ENCODE assay signal across 8 cellular contexts in genomic region chr9:34638138-34638445, GRCh38. TPM values are rescaled to one million over a fixed set of nuclear protein-coding genes. Genes with fewer than 3 reads are reported as not detected.
A peak's percentile ranks its signal among the peaks of the same experiment; 100 is the strongest.
DNase-seq lines count a peak whose midpoint lies in the region; ATAC-seq and TF ChIP-seq lines count a peak whose summit lies in the region.

No MANE protein-coding gene starts in this region.

- H3K79me2 ChIP-seq in DND-41 (ENCODE audit: insufficient read depth, low read length) = peaks cover 25% of the 10 kb centered on the region
- H3K79me2 ChIP-seq in trophoblast cell (ENCODE audit: control insufficient read depth, insufficient read depth, low read length, poor library complexity) = peaks cover 4% of the 10 kb centered on the region

- H2BK12ac ChIP-seq in trophoblast cell (ENCODE audit: low read length) = no peak overlapping the region

- H3K79me1 ChIP-seq in trophoblast cell (ENCODE audit: low read length) = peaks cover 9% of the 10 kb centered on the region

- H2BK120ac ChIP-seq in trophoblast cell (ENCODE audit: insufficient read depth, low read length, poor library complexity) = peak overlapping the region; percentile 23

- H4K8ac ChIP-seq in trophoblast cell (ENCODE audit: low read depth, low read length) = peak overlapping the region; percentile 88

- 22% methylated on average over 7 of the region's 7 CpGs for WGBS in esophagus muscularis mucosa
- no CpG with 5 or more reads among the region's 7 CpGs for WGBS in trophoblast cell (ENCODE audit: extremely low coverage, insufficient coverage, insufficient read length)

- peaks cover 16% of the 10 kb centered on the region for H4K20me1 ChIP-seq in DND-41 (ENCODE audit: insufficient read depth, low read length)

- peak overlapping the region; percentile 87 for H2AFZ ChIP-seq in DND-41 (ENCODE audit: low read depth, low read length)
- H2AFZ ChIP-seq in trophoblast cell (ENCODE audit: insufficient read depth, low read length, poor library complexity) = peak overlapping the region; percentile 77

- H3K18ac ChIP-seq in trophoblast cell (ENCODE audit: low read length) = peak overlapping the region; percentile 30

- H3K4ac ChIP-seq in trophoblast cell (ENCODE audit: low read depth, low read length) = no peak overlapping the region

- H3K27ac ChIP-seq in DND-41 (ENCODE audit: low read length) = peak overlapping the region; percentile 76
- H3K27ac ChIP-seq in RWPE2 (ENCODE audit: poor library complexity, severe bottlenecking) = peak overlapping the region; percentile 51
- peak overlapping the region; percentile 81 to 89 (median 84) for H3K27ac ChIP-seq in esophagus muscularis mucosa (replicated peaks in 1 of 4)
- H3K27ac ChIP-seq in trophoblast cell (ENCODE audit: low read depth, low read length) = peak overlapping the region; percentile 15

- H3K9me3 ChIP-seq in DND-41 (ENCODE audit: insufficient read depth, low read length, severe bottlenecking) (no peaks in the 10 kb centered on the region), RWPE2 (ENCODE audit: severe bottlenecking) (no peaks in the 10 kb centered on the region), esophagus muscularis mucosa (peaks cover 0 to 3% (median 0%) of the 10 kb centered on the region in 4 donors), trophoblast cell (ENCODE audit: insufficient read depth, low read depth, low read length) (no peaks in the 10 kb centered on the region)

- H3K4me1 ChIP-seq in DND-41 (ENCODE audit: insufficient read depth, low read length) (peaks cover 33% of the 10 kb centered on the region), RWPE2 (ENCODE audit: insufficient read depth, poor library complexity, severe bottlenecking) (no peaks in the 10 kb centered on the region), esophagus muscularis mucosa (peaks cover 23 to 36% (median 34%) of the 10 kb centered on the region in 4 donors), trophoblast cell (ENCODE audit: control insufficient read depth in 1 of 2, insufficient read depth in 2 of 2, low read length in 2 of 2) (peaks cover 10 to 15% of the 10 kb centered on the region in 2 experiments)

- H3K27me3 ChIP-seq in DND-41 (ENCODE audit: insufficient read depth, low read length, poor library complexity) (no peaks in the 10 kb centered on the region), RWPE2 (ENCODE audit: insufficient read depth, poor library complexity, severe bottlenecking) (no peaks in the 10 kb centered on the region), esophagus muscularis mucosa (peaks cover 0 to 4% (median 0%) of the 10 kb centered on the region in 4 donors), trophoblast cell (ENCODE audit: insufficient read depth, low read length) (no peaks in the 10 kb centered on the region)

- TF ChIP-seq POLR2A in esophagus muscularis mucosa (IDR thresholded peaks at IDR 0.05; ENCODE audit: low read depth) = no peak

- peak overlapping the region; percentile 6 for H2BK5ac ChIP-seq in trophoblast cell (ENCODE audit: low read depth, low read length, poor library complexity)

- no peak overlapping the region for H3K23ac ChIP-seq in trophoblast cell (ENCODE audit: low read length)

- peak overlapping the region; percentile 50 for H4K91ac ChIP-seq in trophoblast cell (ENCODE audit: low read depth, low read length)

- H3K4me2 ChIP-seq in DND-41 (ENCODE audit: insufficient read depth, low read length) (peak overlapping the region; percentile 87), trophoblast cell (ENCODE audit: low read length) (peak overlapping the region; percentile 95)

- H4K12ac ChIP-seq in trophoblast cell (ENCODE audit: low read depth, low read length) = peak overlapping the region; percentile 9

- DNase-seq in DND-41 (no peak), RWPE2 (ENCODE audit: low spot score) (no peak), esophagus muscularis mucosa (ENCODE audit: extremely low spot score) (no peak), trophoblast cell (no peak), GM19238 (ENCODE audit: insufficient read length, low spot score) (no peak), NCI-H1694 (lab: John Stamatoyannopoulos, UW) (no peak)

- no peak for TF ChIP-seq CTCF in DND-41 (IDR thresholded peaks at IDR 0.05; ENCODE audit: borderline replicate concordance, extremely low read depth, low read length, poor library complexity, severe bottlenecking)
- no peak for TF ChIP-seq CTCF in RWPE2 (IDR thresholded peaks at IDR 0.05; ENCODE audit: poor library complexity, severe bottlenecking)
- no peak for TF ChIP-seq CTCF in esophagus muscularis mucosa (IDR thresholded peaks at IDR 0.05)

- H2AK5ac ChIP-seq in trophoblast cell (ENCODE audit: low read length) = no peak overlapping the region

- no peak for ATAC-seq in DND-41 (ENCODE audit: insufficient read depth, low read depth)
- ATAC-seq in RWPE2 (ENCODE audit: low read depth) = no peak
- no peak for ATAC-seq in HG03139 (IDR thresholded peaks at IDR 0.05; ENCODE audit: unreplicated experiment)
- ATAC-seq in GM19452 (IDR thresholded peaks at IDR 0.05; ENCODE audit: unreplicated experiment) = no peak

- peak overlapping the region; percentile 88 for H3K9ac ChIP-seq in DND-41 (ENCODE audit: low read depth, low read length)
- H3K9ac ChIP-seq in trophoblast cell (ENCODE audit: low read length) = peak overlapping the region; percentile 64

- intact Hi-C loops in esophagus muscularis mucosa (cut with DNase I) = no loop called here

- no peak for TF ChIP-seq EP300 in esophagus muscularis mucosa (IDR thresholded peaks at IDR 0.05)

- H3K14ac ChIP-seq in trophoblast cell (ENCODE audit: low read length) = peak overlapping the region; percentile 48

- H3K36me3 ChIP-seq in DND-41 (ENCODE audit: insufficient read depth, low read length) (peaks cover 15% of the 10 kb centered on the region), RWPE2 (ENCODE audit: low read depth) (peaks cover 10% of the 10 kb centered on the region; the same call in 1 of the 2 replicates), esophagus muscularis mucosa (peaks cover 0 to 14% (median 12%) of the 10 kb centered on the region in 4 donors), trophoblast cell (ENCODE audit: control insufficient read depth in 1 of 2, insufficient read depth in 2 of 2, low read length in 2 of 2) (peaks cover 3 to 6% of the 10 kb centered on the region in 2 experiments)

- peak overlapping the region; percentile 50 to 69; a peak in 3 of 4 replicates for H3K4me3 ChIP-seq in DND-41 (ENCODE audit: low read depth in 1 of 2, low read length in 2 of 2)
- peak overlapping the region; percentile 79 for H3K4me3 ChIP-seq in RWPE2 (ENCODE audit: severe bottlenecking)
- peak overlapping the region; percentile 69 to 92 (median 75) for H3K4me3 ChIP-seq in esophagus muscularis mucosa
- H3K4me3 ChIP-seq in trophoblast cell (ENCODE audit: low read depth, low read length) = peak overlapping the region; percentile 85

RNA-seq across cellular contexts. Expression of gene SIGMAR1, which starts 0.5 kb away (rescaled TPM):
- 10 to 100 TPM; 73.4 to 90.3 (median 83.9) TPM for total RNA-seq in esophagus muscularis mucosa
- polyA plus RNA-seq in trophoblast cell (2013) = 31.0 and 33.6 TPM in 2 replicates

RNA-seq across cellular contexts. Expression of gene GALT, which starts 8.4 kb away (rescaled TPM):
- total RNA-seq in esophagus muscularis mucosa = 10 to 100 TPM; 15.9 to 34.7 (median 22.9) TPM
- 27.5 and 27.6 TPM in 2 replicates for polyA plus RNA-seq in trophoblast cell (2013)

RNA-seq across cellular contexts. Expression of gene ARID3C, which starts 9.2 kb away (rescaled TPM):
- not detected for total RNA-seq in esophagus muscularis mucosa
- polyA plus RNA-seq in trophoblast cell (2013) = 0.04 TPM in 1 of 2 replicates, not detected in the other

RNA-seq across cellular contexts. Expression of gene IL11RA, which starts 13.9 kb away (rescaled TPM):
- total RNA-seq in esophagus muscularis mucosa = 10 to 100 TPM; 33.0 to 40.2 (median 33.9) TPM
- polyA plus RNA-seq in trophoblast cell (2013) = 6.6 and 7.0 TPM in 2 replicates

RNA-seq across cellular contexts. Expression of gene DCTN3, which starts 17.8 kb away (rescaled TPM):
- total RNA-seq in esophagus muscularis mucosa = 100 to 1,000 TPM; 104 to 129 (median 113) TPM
- 43.3 and 44.9 TPM in 2 replicates for polyA plus RNA-seq in trophoblast cell (2013)

Comparison
In these comparisons a context has a peak if more than half of its experiments do, and no peak if none do; other contexts are left out.
1. H3K27ac ChIP-seq: peak in every context shown above with its lines; median percentile 84 in esophagus muscularis mucosa; 76 in DND-41; 51 in RWPE2; 15 in trophoblast cell.